2 cellular contexts compared by ENCODE assay signal in the genomic region with DNA sequence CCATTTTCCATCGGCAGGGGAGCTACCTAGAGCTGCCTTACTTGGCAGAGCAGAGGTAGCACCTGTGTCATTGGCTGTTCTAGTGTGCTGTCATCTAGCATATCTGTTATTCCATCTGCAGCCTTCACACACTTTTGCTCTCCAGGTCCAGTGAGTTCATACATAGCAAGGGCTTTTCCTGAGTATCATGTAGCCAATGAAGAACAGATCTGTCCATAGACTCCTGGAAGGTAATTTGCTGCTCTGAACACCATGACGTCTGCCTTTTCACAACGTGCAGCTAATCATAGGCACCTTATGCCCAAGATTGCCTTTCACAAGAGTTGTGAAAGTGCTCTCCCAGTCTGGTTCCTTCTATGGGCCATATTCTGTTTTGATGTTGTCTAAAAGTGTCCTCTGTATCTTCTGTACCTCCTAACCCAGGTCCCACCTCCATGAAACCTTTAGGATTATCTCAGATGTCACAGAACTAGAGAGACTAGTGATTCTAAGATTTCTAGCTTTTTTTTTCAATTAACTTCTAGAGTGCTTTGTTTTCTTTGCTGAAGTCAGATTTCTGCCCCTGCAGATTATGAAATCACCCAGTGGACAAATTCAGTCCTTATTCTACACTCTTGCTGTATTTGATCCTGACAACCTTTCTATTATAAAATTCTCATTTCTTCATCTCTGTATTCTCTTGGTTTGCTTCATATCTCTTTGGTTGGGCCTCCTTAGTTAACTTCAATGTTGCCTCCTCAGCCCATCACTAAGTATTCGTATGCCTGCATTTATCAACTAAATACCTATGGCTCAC.
TF ChIP-seq lines count a peak whose summit lies in the region.

No MANE protein-coding gene starts in this region.

TF ChIP-seq in liver, 16 proteins besides CTCF, POLR2A, EP300 and RAD21 (continued from another document):
- TF ChIP-seq, protein P1, sequence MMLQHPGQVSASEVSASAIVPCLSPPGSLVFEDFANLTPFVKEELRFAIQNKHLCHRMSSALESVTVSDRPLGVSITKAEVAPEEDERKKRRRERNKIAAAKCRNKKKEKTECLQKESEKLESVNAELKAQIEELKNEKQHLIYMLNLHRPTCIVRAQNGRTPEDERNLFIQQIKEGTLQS (IDR thresholded peaks at IDR 0.05), result no peak
- TF ChIP-seq, protein P2, sequence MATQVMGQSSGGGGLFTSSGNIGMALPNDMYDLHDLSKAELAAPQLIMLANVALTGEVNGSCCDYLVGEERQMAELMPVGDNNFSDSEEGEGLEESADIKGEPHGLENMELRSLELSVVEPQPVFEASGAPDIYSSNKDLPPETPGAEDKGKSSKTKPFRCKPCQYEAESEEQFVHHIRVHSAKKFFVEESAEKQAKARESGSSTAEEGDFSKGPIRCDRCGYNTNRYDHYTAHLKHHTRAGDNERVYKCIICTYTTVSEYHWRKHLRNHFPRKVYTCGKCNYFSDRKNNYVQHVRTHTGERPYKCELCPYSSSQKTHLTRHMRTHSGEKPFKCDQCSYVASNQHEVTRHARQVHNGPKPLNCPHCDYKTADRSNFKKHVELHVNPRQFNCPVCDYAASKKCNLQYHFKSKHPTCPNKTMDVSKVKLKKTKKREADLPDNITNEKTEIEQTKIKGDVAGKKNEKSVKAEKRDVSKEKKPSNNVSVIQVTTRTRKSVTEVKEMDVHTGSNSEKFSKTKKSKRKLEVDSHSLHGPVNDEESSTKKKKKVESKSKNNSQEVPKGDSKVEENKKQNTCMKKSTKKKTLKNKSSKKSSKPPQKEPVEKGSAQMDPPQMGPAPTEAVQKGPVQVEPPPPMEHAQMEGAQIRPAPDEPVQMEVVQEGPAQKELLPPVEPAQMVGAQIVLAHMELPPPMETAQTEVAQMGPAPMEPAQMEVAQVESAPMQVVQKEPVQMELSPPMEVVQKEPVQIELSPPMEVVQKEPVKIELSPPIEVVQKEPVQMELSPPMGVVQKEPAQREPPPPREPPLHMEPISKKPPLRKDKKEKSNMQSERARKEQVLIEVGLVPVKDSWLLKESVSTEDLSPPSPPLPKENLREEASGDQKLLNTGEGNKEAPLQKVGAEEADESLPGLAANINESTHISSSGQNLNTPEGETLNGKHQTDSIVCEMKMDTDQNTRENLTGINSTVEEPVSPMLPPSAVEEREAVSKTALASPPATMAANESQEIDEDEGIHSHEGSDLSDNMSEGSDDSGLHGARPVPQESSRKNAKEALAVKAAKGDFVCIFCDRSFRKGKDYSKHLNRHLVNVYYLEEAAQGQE (IDR thresholded peaks at IDR 0.05), result no peak
- TF ChIP-seq NR2F2 (IDR thresholded peaks at IDR 0.05) (no peak), YY1 (IDR thresholded peaks at IDR 0.05) (no peak), HNF4G (IDR thresholded peaks at IDR 0.05) (no peak), GABPA (IDR thresholded peaks at IDR 0.05 in 1 of 2, conservative IDR thresholded peaks at IDR 0.05 in 1 of 2) (no peak)
TF ChIP-seq in liver: peak in this region for 0.

TF ChIP-seq in HepG2, 621 proteins besides CTCF, POLR2A, EP300 and RAD21 (continued from another document):
- TF ChIP-seq, protein P3, sequence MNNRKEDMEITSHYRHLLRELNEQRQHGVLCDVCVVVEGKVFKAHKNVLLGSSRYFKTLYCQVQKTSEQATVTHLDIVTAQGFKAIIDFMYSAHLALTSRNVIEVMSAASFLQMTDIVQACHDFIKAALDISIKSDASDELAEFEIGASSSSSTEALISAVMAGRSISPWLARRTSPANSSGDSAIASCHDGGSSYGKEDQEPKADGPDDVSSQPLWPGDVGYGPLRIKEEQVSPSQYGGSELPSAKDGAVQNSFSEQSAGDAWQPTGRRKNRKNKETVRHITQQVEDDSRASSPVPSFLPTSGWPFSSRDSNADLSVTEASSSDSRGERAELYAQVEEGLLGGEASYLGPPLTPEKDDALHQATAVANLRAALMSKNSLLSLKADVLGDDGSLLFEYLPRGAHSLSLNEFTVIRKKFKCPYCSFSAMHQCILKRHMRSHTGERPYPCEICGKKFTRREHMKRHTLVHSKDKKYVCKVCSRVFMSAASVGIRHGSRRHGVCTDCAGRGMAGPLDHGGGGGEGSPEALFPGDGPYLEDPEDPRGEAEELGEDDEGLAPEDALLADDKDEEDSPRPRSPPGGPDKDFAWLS (CRISPR knock-in tag; IDR thresholded peaks at IDR 0.05; ENCODE audit: borderline replicate concordance), result no peak
- TF ChIP-seq, protein P4, sequence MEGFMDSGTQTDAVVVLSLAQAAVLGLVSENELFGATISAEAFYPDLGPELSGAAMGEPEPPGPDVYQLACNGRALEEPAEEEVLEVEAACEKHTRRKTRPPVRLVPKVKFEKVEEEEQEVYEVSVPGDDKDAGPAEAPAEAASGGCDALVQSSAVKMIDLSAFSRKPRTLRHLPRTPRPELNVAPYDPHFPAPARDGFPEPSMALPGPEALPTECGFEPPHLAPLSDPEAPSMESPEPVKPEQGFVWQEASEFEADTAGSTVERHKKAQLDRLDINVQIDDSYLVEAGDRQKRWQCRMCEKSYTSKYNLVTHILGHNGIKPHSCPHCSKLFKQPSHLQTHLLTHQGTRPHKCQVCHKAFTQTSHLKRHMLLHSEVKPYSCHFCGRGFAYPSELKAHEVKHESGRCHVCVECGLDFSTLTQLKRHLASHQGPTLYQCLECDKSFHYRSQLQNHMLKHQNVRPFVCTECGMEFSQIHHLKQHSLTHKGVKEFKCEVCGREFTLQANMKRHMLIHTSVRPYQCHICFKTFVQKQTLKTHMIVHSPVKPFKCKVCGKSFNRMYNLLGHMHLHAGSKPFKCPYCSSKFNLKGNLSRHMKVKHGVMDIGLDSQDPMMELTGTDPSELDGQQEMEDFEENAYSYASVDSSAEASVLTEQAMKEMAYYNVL (CRISPR knock-in tag; IDR thresholded peaks at IDR 0.05; ENCODE audit: borderline replicate concordance), result no peak
- no peak for TF ChIP-seq KDM4B (CRISPR knock-in tag; IDR thresholded peaks at IDR 0.05)
- TF ChIP-seq ZNF766 (CRISPR knock-in tag; IDR thresholded peaks at IDR 0.05; ENCODE audit: borderline replicate concordance), result no peak
